In the genomic region with DNA sequence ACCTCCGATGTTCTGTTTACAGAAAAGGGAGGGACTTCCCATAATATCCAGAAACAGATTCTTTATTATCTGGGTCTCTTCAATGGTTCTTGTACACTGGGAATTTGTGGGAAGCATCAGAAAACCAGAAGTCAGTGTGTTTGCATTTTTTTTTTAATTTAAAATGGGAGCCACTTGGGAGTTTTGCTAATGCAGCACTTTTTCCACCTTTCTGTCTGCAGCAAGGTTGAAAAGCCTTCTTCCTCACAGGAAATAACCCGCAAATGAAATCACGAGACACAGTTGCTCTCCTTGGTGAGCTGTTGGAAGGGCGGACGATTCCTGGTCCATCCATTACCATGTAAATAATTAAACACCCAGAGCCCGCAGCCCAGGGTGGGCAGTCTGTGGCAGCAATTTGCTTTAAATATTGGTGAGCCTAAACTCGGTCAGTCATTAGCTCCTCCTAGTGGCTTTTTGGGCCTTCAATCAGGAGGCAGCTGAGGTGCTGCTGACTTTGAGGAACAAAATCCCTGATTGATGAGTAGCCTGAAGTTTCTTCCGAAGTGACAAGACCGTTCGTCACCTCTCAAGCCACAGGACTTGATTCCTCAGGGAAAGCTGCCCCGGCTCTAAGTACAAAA, we compare ENCODE assay signal across 15 cellular contexts.
DNase-seq lines count a peak whose midpoint lies in the region; ATAC-seq and TF ChIP-seq lines count a peak whose summit lies in the region.
"Had no signal": no experiment of that assay in that cellular context is flagged by ENCODE, and none has a peak within 500 bp of the region (broad histone marks: within the 10 kb centered on the region; RNA-seq: fewer than 3 reads in every experiment).

No MANE protein-coding gene starts in this region.

- H3K23ac ChIP-seq in IMR-90 (ENCODE audit: low read depth, low read length): no peak overlapping the region

- H3K27ac Mint-ChIP-seq in chondrocyte (ENCODE audit: unreplicated experiment): no peak overlapping the region
- H3K27ac Mint-ChIP-seq in neural crest cell (ENCODE audit: unreplicated experiment): no peak overlapping the region

- no peak overlapping the region for H2BK5ac ChIP-seq in IMR-90 (ENCODE audit: low read depth, low read length, poor library complexity, severe bottlenecking)

- H3K18ac ChIP-seq in IMR-90 (ENCODE audit: low read depth, low read length): no peak overlapping the region

- no peak overlapping the region for H2AK5ac ChIP-seq in IMR-90 (ENCODE audit: low read depth, low read length)

- H3K27me3 ChIP-seq in IMR-90 (ENCODE audit: control insufficient read depth, insufficient read depth, low read length): no peaks in the 10 kb centered on the region
- H3K27me3 ChIP-seq in gastroesophageal sphincter: no peaks in the 10 kb centered on the region

- H4K91ac ChIP-seq in IMR-90 (ENCODE audit: insufficient read depth, low read depth, low read length): no peak overlapping the region

- H3K56ac ChIP-seq in IMR-90 (ENCODE audit: extremely low read depth, insufficient read depth, low read length): no peak overlapping the region

- no peak overlapping the region for H2AFZ ChIP-seq in IMR-90 (replicated peaks; ENCODE audit: low read length, poor library complexity)

- TF ChIP-seq EP300 in gastroesophageal sphincter (IDR thresholded peaks at IDR 0.05): no peak

- H3K4me3 ChIP-seq in IMR-90 (ENCODE audit: insufficient read depth, low read depth, low read length) (no peak overlapping the region), gastroesophageal sphincter (no peak overlapping the region)
- H3K4me3 ChIP-seq: prostate gland had no signal

- H4K20me1 ChIP-seq in IMR-90 (ENCODE audit: insufficient read depth, low read length): no peaks in the 10 kb centered on the region

- no peak overlapping the region for H2AK9ac ChIP-seq in IMR-90 (replicated peaks; ENCODE audit: low read depth, low read length, poor library complexity)

- TF ChIP-seq POLR2A in IMR-90 (IDR thresholded peaks at IDR 0.05; ENCODE audit: low read depth, low read length) (no peak), gastroesophageal sphincter (IDR thresholded peaks at IDR 0.05) (no peak)

- H3K14ac ChIP-seq in IMR-90 (replicated peaks; ENCODE audit: low read depth, low read length): no peak overlapping the region

- CTCF ChIA-PET in IMR-90 (lab: Yijun Ruan, JAX): interaction anchor here (1.2 kb wide), 1 partner anchor 1357 kb away, joined by 3 read pairs; no protein-coding TSS in a partner anchor

- H2BK20ac ChIP-seq in IMR-90 (ENCODE audit: low read depth, low read length): no peak overlapping the region

- H3K4ac ChIP-seq in IMR-90 (ENCODE audit: low read depth, low read length): no peak overlapping the region

- no peaks in the 10 kb centered on the region for H3K36me3 ChIP-seq in IMR-90 (ENCODE audit: control insufficient read depth, insufficient read depth, low read length)
- H3K36me3 ChIP-seq in gastroesophageal sphincter: no peaks in the 10 kb centered on the region
- H3K36me3 ChIP-seq: prostate gland had no signal

- H3K9me3 Mint-ChIP-seq in chondrocyte (ENCODE audit: low read depth): no peaks in the 10 kb centered on the region
- H3K9me3 Mint-ChIP-seq in neural crest cell: peaks cover 2% of the 10 kb centered on the region

- H3K4me3 Mint-ChIP-seq in chondrocyte (ENCODE audit: unreplicated experiment): no peak overlapping the region
- H3K4me3 Mint-ChIP-seq in neural crest cell: no peak overlapping the region

- TF ChIP-seq CTCF in IMR-90 (conservative IDR thresholded peaks at IDR 0.05; ENCODE audit: low read depth, low read length): peak; percentile 36
- TF ChIP-seq CTCF in chondrocyte (IDR thresholded peaks at IDR 0.05): peak; percentile 75
- peak; percentile 37 for TF ChIP-seq CTCF in neural crest cell (conservative IDR thresholded peaks at IDR 0.05)
- no peak for TF ChIP-seq CTCF in gastroesophageal sphincter (IDR thresholded peaks at IDR 0.05)

- H4K8ac ChIP-seq in IMR-90 (ENCODE audit: low read depth in 2 of 2, low read length in 2 of 2): no peak overlapping the region

- H3K9ac ChIP-seq in IMR-90 (ENCODE audit: low read depth, low read length): no peak overlapping the region

- peaks cover 21% of the 10 kb centered on the region for H3K4me1 Mint-ChIP-seq in chondrocyte (ENCODE audit: low read depth)
- peaks cover 22% of the 10 kb centered on the region for H3K4me1 Mint-ChIP-seq in neural crest cell

- BruUV-seq in IMR-90 (replicated peaks; lab: Mats Ljungman, UMichigan): no TSS peak

- intact Hi-C loops in IMR-90 (cut with micrococcal nuclease): loop anchor here (5.0 to 10.0 kb wide), 2 partner anchors 472 to 1366 kb away; a partner anchor contains a TSS

- in situ Hi-C loops in IMR-90 (cut with MboI; ENCODE audit: low sequenced_read_pairs): no loop called here

- H2BK120ac ChIP-seq in IMR-90 (ENCODE audit: low read depth, low read length): no peak overlapping the region

- no CpG with 5 or more reads among the region's 11 CpGs for WGBS in IMR-90 (ENCODE audit: extremely low coverage in 2 of 2, insufficient read length in 1 of 2), 2 experiments
- 68 to 75% methylated on average over 6 to 11 of the region's 11 CpGs for WGBS in gastroesophageal sphincter (ENCODE audit: low coverage in 1 of 2), 2 donors

- dilution Hi-C loops in IMR-90 (cut with HindIII; ENCODE audit: low sequenced_read_pairs, unreplicated experiment): no loop called here

- H3K4me1 ChIP-seq in IMR-90 (ENCODE audit: control insufficient read depth, insufficient read depth, low read length) (peaks cover 15% of the 10 kb centered on the region), gastroesophageal sphincter (peaks cover 0 to 16% (median 2%) of the 10 kb centered on the region in 3 donors)
- H3K4me1 ChIP-seq: prostate gland had no signal

- no peak overlapping the region for H2BK15ac ChIP-seq in IMR-90 (ENCODE audit: low read depth, low read length)

- peak; percentile 45 for TF ChIP-seq RAD21 in IMR-90 (IDR thresholded peaks at IDR 0.05; ENCODE audit: low read length)

- POLR2A ChIA-PET in IMR-90 (lab: Charles Lee; ENCODE audit: unreplicated experiment): no interaction called here

- H3K36me3 Mint-ChIP-seq in chondrocyte (ENCODE audit: low read depth) (no peaks in the 10 kb centered on the region), neural crest cell (ENCODE audit: low read depth) (no peaks in the 10 kb centered on the region)

- no peak for ATAC-seq in IMR-90 (ENCODE audit: low read depth)
- no peak for ATAC-seq in gastroesophageal sphincter
- ATAC-seq in HG03025 (IDR thresholded peaks at IDR 0.05; ENCODE audit: low FRiP score, unreplicated experiment): no peak

- no peak overlapping the region for H4K5ac ChIP-seq in IMR-90 (ENCODE audit: low read depth, low read length)

- H3K27me3 Mint-ChIP-seq in chondrocyte (ENCODE audit: low read depth): no peaks in the 10 kb centered on the region
- peaks cover 5% of the 10 kb centered on the region for H3K27me3 Mint-ChIP-seq in neural crest cell (ENCODE audit: low read depth)

- no peak overlapping the region for H3K4me2 ChIP-seq in IMR-90 (ENCODE audit: low read depth, low read length)

- DNase-seq in EH (ENCODE audit: low read depth) (peak; percentile 25), IMR-90 (no peak), chondrocyte (ENCODE audit: low spot score) (no peak), neural crest cell (ENCODE audit: low read depth, low spot score) (no peak), SKM-1 treated with dmso at 0.1 percent for 144 hours (lab: John Stamatoyannopoulos, UW; ENCODE audit: unreplicated experiment) (no peak)
- no peak for DNase-seq in activated naive CD4-positive, alpha-beta T cell treated with Interleukin-2 at 50 U/mL for 16 hours
- DNase-seq: activated CD8-positive, alpha-beta memory T cell treated with anti-CD3 and anti-CD28 coated beads, Interleukin-2, amount 50 U/mL, for 48 hours; amygdala; effector CD8-positive, alpha-beta T cell; head of caudate nucleus; Right ventricle myocardium superior; stimulated activated CD4-positive, alpha-beta T cell treated with anti-CD3 and anti-CD28 coated beads, Interleukin-4, amount 100 ng/mL, for 4 hours had no signal

- peaks cover 3% of the 10 kb centered on the region; the same call in 1 of the 2 replicates for H3K9me1 ChIP-seq in IMR-90 (ENCODE audit: insufficient read depth, low read length)

- H3K9me3 ChIP-seq in IMR-90 (ENCODE audit: control insufficient read depth, insufficient read depth, low read length): no peaks in the 10 kb centered on the region
- H3K9me3 ChIP-seq in gastroesophageal sphincter: no peaks in the 10 kb centered on the region
- H3K9me3 ChIP-seq: prostate gland had no signal

- H3K79me1 ChIP-seq in IMR-90 (ENCODE audit: low read depth in 1 of 2, low read length in 2 of 2): no peaks in the 10 kb centered on the region

- H3K27ac ChIP-seq in IMR-90 (ENCODE audit: insufficient read depth, low read length): no peak overlapping the region
- H3K27ac ChIP-seq in gastroesophageal sphincter: no peak overlapping the region
- H3K27ac ChIP-seq: prostate gland had no signal

TF ChIP-seq in IMR-90, 13 proteins besides CTCF, POLR2A, EP300 and RAD21 (continues in another document):
- no peak for TF ChIP-seq NFE2L2 (IDR thresholded peaks at IDR 0.05; ENCODE audit: low read depth, low read length)
- TF ChIP-seq MAFK (IDR thresholded peaks at IDR 0.05; ENCODE audit: low read depth, low read length): peak; percentile 54
- TF ChIP-seq MXI1 (IDR thresholded peaks at IDR 0.05; ENCODE audit: borderline replicate concordance, low read depth, low read length): no peak
- TF ChIP-seq CEBPB (IDR thresholded peaks at IDR 0.05; ENCODE audit: low read depth, low read length): no peak
- no peak for TF ChIP-seq FOS (IDR thresholded peaks at IDR 0.05; ENCODE audit: low read depth, low read length)
- TF ChIP-seq, protein P1, sequence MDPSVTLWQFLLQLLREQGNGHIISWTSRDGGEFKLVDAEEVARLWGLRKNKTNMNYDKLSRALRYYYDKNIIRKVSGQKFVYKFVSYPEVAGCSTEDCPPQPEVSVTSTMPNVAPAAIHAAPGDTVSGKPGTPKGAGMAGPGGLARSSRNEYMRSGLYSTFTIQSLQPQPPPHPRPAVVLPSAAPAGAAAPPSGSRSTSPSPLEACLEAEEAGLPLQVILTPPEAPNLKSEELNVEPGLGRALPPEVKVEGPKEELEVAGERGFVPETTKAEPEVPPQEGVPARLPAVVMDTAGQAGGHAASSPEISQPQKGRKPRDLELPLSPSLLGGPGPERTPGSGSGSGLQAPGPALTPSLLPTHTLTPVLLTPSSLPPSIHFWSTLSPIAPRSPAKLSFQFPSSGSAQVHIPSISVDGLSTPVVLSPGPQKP (IDR thresholded peaks at IDR 0.05; ENCODE audit: borderline replicate concordance, low read depth, low read length): no peak
- peak; percentile 17; the same call in 1 of the 2 replicates for TF ChIP-seq SMC3 (IDR thresholded peaks at IDR 0.05; ENCODE audit: low read depth, low read length)
- TF ChIP-seq, protein P2, sequence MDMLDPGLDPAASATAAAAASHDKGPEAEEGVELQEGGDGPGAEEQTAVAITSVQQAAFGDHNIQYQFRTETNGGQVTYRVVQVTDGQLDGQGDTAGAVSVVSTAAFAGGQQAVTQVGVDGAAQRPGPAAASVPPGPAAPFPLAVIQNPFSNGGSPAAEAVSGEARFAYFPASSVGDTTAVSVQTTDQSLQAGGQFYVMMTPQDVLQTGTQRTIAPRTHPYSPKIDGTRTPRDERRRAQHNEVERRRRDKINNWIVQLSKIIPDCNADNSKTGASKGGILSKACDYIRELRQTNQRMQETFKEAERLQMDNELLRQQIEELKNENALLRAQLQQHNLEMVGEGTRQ (IDR thresholded peaks at IDR 0.05; ENCODE audit: low read depth, low read length): no peak
- TF ChIP-seq RFX5 (IDR thresholded peaks at IDR 0.05; ENCODE audit: low read depth, low read length): no peak

Comparison
In these comparisons a context has a peak if more than half of its experiments do, and no peak if none do; other contexts are left out.
1. CTCF ChIP-seq: peak in IMR-90 (single experiment), chondrocyte (single experiment) and neural crest cell (single experiment); none in gastroesophageal sphincter (0 of 4).